Comparison of ENCODE assay signal across 35 cellular contexts in the genomic region with DNA sequence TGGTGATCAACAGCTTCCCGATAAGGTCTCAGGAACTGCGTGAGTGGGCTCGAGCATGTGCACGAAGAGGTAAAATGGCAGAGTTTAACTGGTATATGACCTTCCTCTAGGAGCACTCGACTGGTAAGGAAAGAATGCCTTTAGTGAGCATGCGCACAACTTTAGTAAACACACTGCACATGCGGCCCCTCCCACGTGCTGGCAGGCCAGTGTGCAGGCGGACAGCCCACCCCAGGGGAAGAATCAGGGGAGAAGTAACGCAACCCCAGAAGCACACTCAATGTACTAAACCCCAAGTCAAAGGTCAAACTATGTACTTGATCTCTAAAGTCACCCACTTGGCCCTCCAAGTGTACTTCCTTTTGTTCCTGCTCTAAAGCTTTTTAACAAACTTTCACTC. TPM values are rescaled to one million over a fixed set of nuclear protein-coding genes. Genes with fewer than 3 reads are reported as not detected.
"Had no signal": no experiment of that assay in that cellular context is flagged by ENCODE, and none has a peak within 500 bp of the region (broad histone marks: within the 10 kb centered on the region; RNA-seq: fewer than 3 reads in every experiment).

No MANE protein-coding gene starts in this region.

- DNase-seq: dermis blood vessel endothelial cell; effector memory CD4-positive, alpha-beta T cell; foreskin keratinocyte; heart left ventricle; kidney; mucosa of descending colon; naive B cell; sigmoid colon; stimulated activated CD4-positive, alpha-beta T cell treated with anti-CD3 and anti-CD28 coated beads, Interleukin-2, amount 100 ng/mL, for 24 hours; stimulated activated CD4-positive, alpha-beta T cell treated with anti-CD3 and anti-CD28 coated beads, Interleukin-4, amount 100 ng/mL, for 24 hours; stimulated activated naive CD4-positive, alpha-beta T cell treated with Interleukin-2 at 50 U/mL for 16 hours; stomach; tibial artery had no signal

- H3K9me3 ChIP-seq: esophagus muscularis mucosa, gastroesophageal sphincter, heart left ventricle, mucosa of descending colon, neutrophil, right atrium auricular region, sigmoid colon, stomach, tibial artery, upper lobe of left lung had no signal

- FAIRE-seq: endothelial cell of umbilical vein, kidney, urothelium cell line had no signal

- H3K79me2 ChIP-seq: hepatocyte, parathyroid adenoma had no signal

- H3K27ac ChIP-seq: coronary artery, esophagus muscularis mucosa, foreskin keratinocyte, gastroesophageal sphincter, heart left ventricle, hepatocyte, neutrophil, parathyroid adenoma, right atrium auricular region, sigmoid colon, stomach, tibial artery, upper lobe of left lung had no signal

- H3K36me3 ChIP-seq: esophagus muscularis mucosa, gastroesophageal sphincter, heart left ventricle, neutrophil, right atrium auricular region, sigmoid colon, stomach, tibial artery, upper lobe of left lung had no signal

- H3K4me2 ChIP-seq: hepatocyte had no signal

- H3K9ac ChIP-seq: parathyroid adenoma had no signal

- H3K9me3 Mint-ChIP-seq: memory B cell; naive B cell; natural killer cell treated with Interleukin-12 subunit alpha and Interleukin-12 subunit beta and Interleukin-15 and Interleukin-18, amount 100 ng/mL, for 72 hours; stimulated activated effector memory CD8-positive, alpha-beta T cell treated with anti-CD3 and anti-CD28 coated beads, Interleukin-12 subunit alpha, Interleukin-12 subunit beta, amount 100 ng/mL, for 72 hours had no signal

- H2AFZ ChIP-seq: hepatocyte, parathyroid adenoma had no signal

- H3K4me1 Mint-ChIP-seq: stimulated activated effector memory CD8-positive, alpha-beta T cell treated with anti-CD3 and anti-CD28 coated beads, Interleukin-12 subunit alpha, Interleukin-12 subunit beta, amount 100 ng/mL, for 72 hours had no signal

- ATAC-seq: foreskin keratinocyte; gastroesophageal sphincter; heart left ventricle; left lobe of liver; mucosa of descending colon; natural killer cell treated with Interleukin-12 subunit alpha and Interleukin-12 subunit beta and Interleukin-15 and Interleukin-18, amount 100 ng/mL, for 72 hours; stimulated activated effector memory CD8-positive, alpha-beta T cell treated with anti-CD3 and anti-CD28 coated beads, Interleukin-12 subunit alpha, Interleukin-12 subunit beta, amount 100 ng/mL, for 72 hours had no signal

- H3K4me3 ChIP-seq: coronary artery, esophagus muscularis mucosa, gastroesophageal sphincter, heart left ventricle, hepatocyte, lung, mucosa of descending colon, right atrium auricular region, sigmoid colon, stomach, tibial artery, upper lobe of left lung had no signal

- H3K27me3 ChIP-seq: esophagus muscularis mucosa, foreskin keratinocyte, gastroesophageal sphincter, heart left ventricle, hepatocyte, neutrophil, right atrium auricular region, sigmoid colon, stomach, tibial artery, upper lobe of left lung had no signal

- H3K4me3 Mint-ChIP-seq: memory B cell; naive B cell; natural killer cell treated with Interleukin-12 subunit alpha and Interleukin-12 subunit beta and Interleukin-15 and Interleukin-18, amount 100 ng/mL, for 72 hours; neural crest cell; stimulated activated effector memory CD8-positive, alpha-beta T cell treated with anti-CD3 and anti-CD28 coated beads, Interleukin-12 subunit alpha, Interleukin-12 subunit beta, amount 100 ng/mL, for 72 hours had no signal

- H3K36me3 Mint-ChIP-seq: memory B cell; naive B cell; natural killer cell treated with Interleukin-12 subunit alpha and Interleukin-12 subunit beta and Interleukin-15 and Interleukin-18, amount 100 ng/mL, for 72 hours; stimulated activated effector memory CD8-positive, alpha-beta T cell treated with anti-CD3 and anti-CD28 coated beads, Interleukin-12 subunit alpha, Interleukin-12 subunit beta, amount 100 ng/mL, for 72 hours had no signal

- H3K27me3 Mint-ChIP-seq: memory B cell; naive B cell; natural killer cell treated with Interleukin-12 subunit alpha and Interleukin-12 subunit beta and Interleukin-15 and Interleukin-18, amount 100 ng/mL, for 72 hours; progenitor cell of endocrine pancreas had no signal

- H3K27ac Mint-ChIP-seq: memory B cell; natural killer cell treated with Interleukin-12 subunit alpha and Interleukin-12 subunit beta and Interleukin-15 and Interleukin-18, amount 100 ng/mL, for 72 hours; progenitor cell of endocrine pancreas; stimulated activated effector memory CD8-positive, alpha-beta T cell treated with anti-CD3 and anti-CD28 coated beads, Interleukin-12 subunit alpha, Interleukin-12 subunit beta, amount 100 ng/mL, for 72 hours had no signal

- H3K4me1 ChIP-seq: esophagus muscularis mucosa, foreskin keratinocyte, gastroesophageal sphincter, heart left ventricle, parathyroid adenoma, right atrium auricular region, sigmoid colon, stomach, tibial artery, upper lobe of left lung had no signal

RNA-seq across cellular contexts. Expression of a gene that starts 28.7 kb away (rescaled TPM):
- total RNA-seq: dermis blood vessel endothelial cell, endothelial cell of umbilical vein, epithelial cell of proximal tubule, fibroblast of lung, foreskin keratinocyte, heart left ventricle, hepatocyte, kidney, left lobe of liver, mucosa of descending colon, neural crest cell, osteoblast, progenitor cell of endocrine pancreas, right atrium auricular region, sigmoid colon, skeletal muscle tissue, stomach, upper lobe of left lung had no signal
- polyA plus RNA-seq: foreskin keratinocyte, heart left ventricle, hepatocyte, liver, sigmoid colon, stomach had no signal
